ENCODE assay signal across 1 cellular context in genomic region chr1:200253774-200254495, GRCh38.
TF ChIP-seq lines count a peak whose summit lies in the region.

No MANE protein-coding gene starts in this region.

TF ChIP-seq in HepG2, 621 proteins besides CTCF, POLR2A, EP300 and RAD21:
- TF ChIP-seq, protein P1, sequence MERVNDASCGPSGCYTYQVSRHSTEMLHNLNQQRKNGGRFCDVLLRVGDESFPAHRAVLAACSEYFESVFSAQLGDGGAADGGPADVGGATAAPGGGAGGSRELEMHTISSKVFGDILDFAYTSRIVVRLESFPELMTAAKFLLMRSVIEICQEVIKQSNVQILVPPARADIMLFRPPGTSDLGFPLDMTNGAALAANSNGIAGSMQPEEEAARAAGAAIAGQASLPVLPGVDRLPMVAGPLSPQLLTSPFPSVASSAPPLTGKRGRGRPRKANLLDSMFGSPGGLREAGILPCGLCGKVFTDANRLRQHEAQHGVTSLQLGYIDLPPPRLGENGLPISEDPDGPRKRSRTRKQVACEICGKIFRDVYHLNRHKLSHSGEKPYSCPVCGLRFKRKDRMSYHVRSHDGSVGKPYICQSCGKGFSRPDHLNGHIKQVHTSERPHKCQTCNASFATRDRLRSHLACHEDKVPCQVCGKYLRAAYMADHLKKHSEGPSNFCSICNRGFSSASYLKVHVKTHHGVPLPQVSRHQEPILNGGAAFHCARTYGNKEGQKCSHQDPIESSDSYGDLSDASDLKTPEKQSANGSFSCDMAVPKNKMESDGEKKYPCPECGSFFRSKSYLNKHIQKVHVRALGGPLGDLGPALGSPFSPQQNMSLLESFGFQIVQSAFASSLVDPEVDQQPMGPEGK (CRISPR knock-in tag; IDR thresholded peaks at IDR 0.05) = no peak
- TF ChIP-seq WIZ (CRISPR knock-in tag; IDR thresholded peaks at IDR 0.05) = no peak
- no peak for TF ChIP-seq GATAD1 (CRISPR knock-in tag; IDR thresholded peaks at IDR 0.05)
- TF ChIP-seq BORCS8-MEF2B (CRISPR knock-in tag; IDR thresholded peaks at IDR 0.05) = no peak
- no peak for TF ChIP-seq NFE2 (CRISPR knock-in tag; IDR thresholded peaks at IDR 0.05)
